In genomic region chr4:2915789-2916188, GRCh38 we compare ENCODE assay signal across 16 cellular contexts. TPM values are rescaled to one million over a fixed set of nuclear protein-coding genes. Genes with fewer than 3 reads are reported as not detected.
DNase-seq lines count a peak whose midpoint lies in the region; ATAC-seq, FAIRE-seq and TF ChIP-seq lines count a peak whose summit lies in the region.
"Had no signal": no experiment of that assay in that cellular context is flagged by ENCODE, and none has a peak within 500 bp of the region (broad histone marks: within the 10 kb centered on the region; RNA-seq: fewer than 3 reads in every experiment).

No MANE protein-coding gene starts in this region.

- no peak for TF ChIP-seq CTCF in right lobe of liver (IDR thresholded peaks at IDR 0.05)
- no peak for TF ChIP-seq CTCF in HepG2 (CRISPR knock-in tag; IDR thresholded peaks at IDR 0.05)
- no peak for TF ChIP-seq CTCF in kidney (IDR thresholded peaks at IDR 0.05; ENCODE audit: borderline replicate concordance, extremely low read depth, insufficient read depth)

- H3K4me1 ChIP-seq in right lobe of liver (no peaks in the 10 kb centered on the region), HepG2 (ENCODE audit: insufficient read depth, low read length) (no peaks in the 10 kb centered on the region), kidney (ENCODE audit: control insufficient read depth in 1 of 2, insufficient read depth in 1 of 2, low read depth in 1 of 2, low read length in 2 of 2) (peaks cover 0 to 2% of the 10 kb centered on the region in 2 donors), small intestine (ENCODE audit: control insufficient read depth in 2 of 2, insufficient read depth in 1 of 2, low read depth in 1 of 2, low read length in 1 of 2) (no peaks in the 10 kb centered on the region)
- H3K4me1 ChIP-seq: A549 had no signal

- DNase-seq in right lobe of liver = peak in 2 of 3 donors; percentile 15 to 37
- no peak for DNase-seq in HepG2 (ENCODE audit: low spot score)
- DNase-seq in kidney = peak; percentile 11
- DNase-seq in posterior vena cava (ENCODE audit: low spot score) = peak; percentile 12
- no peak for DNase-seq in small intestine
- no peak for DNase-seq in NCI-H1436 treated with DMSO at 0.1 percent for 48 hours (lab: John Stamatoyannopoulos, UW)
- DNase-seq: CD8-positive, alpha-beta T cell; COR-L47; DND-41; GDM1; GOT3; H9 had no signal

- 96% methylated on average over 8 of the region's 9 CpGs for WGBS in right lobe of liver (ENCODE audit: insufficient coverage, low coverage, low lambda C conversion rate, missing lambda C conversion rate)
- WGBS in HepG2 (ENCODE audit: low lambda C conversion rate) = 95% methylated on average over 8 of the region's 9 CpGs
- 88 to 92% (median 90%) methylated on average over 9 of the region's 9 CpGs for WGBS in small intestine, 3 donors

- H3K79me2 ChIP-seq in HepG2 (ENCODE audit: insufficient read depth, low read length) = peaks cover 2% of the 10 kb centered on the region

- TF ChIP-seq RAD21 in HepG2 (CRISPR knock-in tag; IDR thresholded peaks at IDR 0.05) = no peak

- no peak overlapping the region for H3K4me2 ChIP-seq in HepG2 (ENCODE audit: low read depth, low read length)
- H3K4me2 ChIP-seq: A549 had no signal

- no peak overlapping the region for H3K27ac ChIP-seq in right lobe of liver
- no peak overlapping the region for H3K27ac ChIP-seq in HepG2 (ENCODE audit: extremely low read length, insufficient read depth, low read length)
- no peak overlapping the region for H3K27ac ChIP-seq in kidney (ENCODE audit: low read depth in 2 of 2, low read length in 2 of 2)
- no peak overlapping the region for H3K27ac ChIP-seq in small intestine (ENCODE audit: low read depth in 1 of 2, low read length in 1 of 2)
- H3K27ac ChIP-seq: A549, HL-60 had no signal

- intact Hi-C loops in right lobe of liver (cut with DNase I) = no loop called here
- intact Hi-C loops in HepG2 (cut with micrococcal nuclease; ENCODE audit: unreplicated experiment) = no loop called here
- intact Hi-C loops in kidney (cut with DNase I) = no loop called here
- intact Hi-C loops in posterior vena cava (cut with DNase I) = no loop called here

- POLR2A ChIA-PET in HepG2 (lab: Yijun Ruan, JAX) = no interaction called here

- H3K4me3 ChIP-seq in right lobe of liver (no peak overlapping the region), HepG2 (replicated peaks in 1 of 3; ENCODE audit: insufficient read depth in 1 of 3, low read depth in 2 of 3, low read length in 3 of 3) (no peak overlapping the region), kidney (ENCODE audit: low read length in 2 of 2) (no peak overlapping the region), small intestine (ENCODE audit: low read depth in 1 of 2, low read length in 2 of 2) (no peak overlapping the region)
- H3K4me3 ChIP-seq: A549 had no signal

- peaks cover 4% of the 10 kb centered on the region; the same call in 1 of the 2 replicates for H4K20me1 ChIP-seq in HepG2 (ENCODE audit: insufficient read depth, low read length)

- TF ChIP-seq EP300 in HepG2 (IDR thresholded peaks at IDR 0.05; ENCODE audit: low read depth in 2 of 2, low read length in 2 of 2) (no peak), HepG2 (CRISPR knock-in tag; IDR thresholded peaks at IDR 0.05; ENCODE audit: borderline replicate concordance) (no peak)

- BruUV-seq in HepG2 (replicated peaks; lab: Mats Ljungman, UMichigan) = no TSS peak

- H3K9me3 ChIP-seq in right lobe of liver (no peaks in the 10 kb centered on the region), HepG2 (ENCODE audit: low read length) (no peaks in the 10 kb centered on the region), kidney (ENCODE audit: control insufficient read depth in 1 of 2, low read length in 2 of 2) (no peaks in the 10 kb centered on the region), small intestine (ENCODE audit: control insufficient read depth, low read depth) (no peaks in the 10 kb centered on the region)
- H3K9me3 ChIP-seq: A549 had no signal

- H3K36me3 ChIP-seq in right lobe of liver (peaks cover 0 to 40% (median 15%) of the 10 kb centered on the region in 4 donors), HepG2 (replicated peaks in 1 of 2; ENCODE audit: control insufficient read depth in 1 of 2, insufficient read depth in 2 of 2, low read length in 2 of 2) (peaks cover 10 to 38% of the 10 kb centered on the region in 2 experiments), kidney (ENCODE audit: control insufficient read depth in 1 of 2, insufficient read depth in 2 of 2, low read length in 2 of 2) (peaks cover 14 to 24% of the 10 kb centered on the region in 2 donors), small intestine (ENCODE audit: control insufficient read depth in 2 of 2, insufficient read depth in 2 of 2, low read length in 2 of 2) (peaks cover 3 to 7% of the 10 kb centered on the region in 2 donors)

- TF ChIP-seq POLR2A in right lobe of liver (IDR thresholded peaks at IDR 0.05) (no peak), HepG2 (IDR thresholded peaks at IDR 0.05; ENCODE audit: insufficient read depth in 1 of 2, low read depth in 2 of 2, low read length in 2 of 2) (no peak)

- H3K27me3 ChIP-seq in right lobe of liver = no peaks in the 10 kb centered on the region
- no peaks in the 10 kb centered on the region for H3K27me3 ChIP-seq in HepG2 (ENCODE audit: control insufficient read depth in 1 of 2, insufficient read depth in 2 of 2, low read length in 2 of 2)
- H3K27me3 ChIP-seq in small intestine (ENCODE audit: control insufficient read depth in 2 of 2, insufficient read depth in 2 of 2, low read length in 2 of 2) = no peaks in the 10 kb centered on the region

- in situ Hi-C loops in HepG2 (cut with HindIII; ENCODE audit: extremely low pct_ligation_motif_present, low pct_unique_long_range_greater_than_20kb) = no loop called here

- no peak overlapping the region for H2AFZ ChIP-seq in HepG2 (ENCODE audit: low read length)

- CTCF ChIA-PET in HepG2 (lab: Yijun Ruan, JAX; ENCODE audit: low intra/inter-chr PET ratio, low total read pairs) = no interaction called here

- ATAC-seq in right lobe of liver (no peak), HepG2 (no peak), HG03469 (IDR thresholded peaks at IDR 0.05; ENCODE audit: unreplicated experiment) (no peak)
- ATAC-seq: A549; CD8-positive, alpha-beta T cell had no signal

- no peak overlapping the region for H3K9ac ChIP-seq in HepG2 (ENCODE audit: insufficient read depth, low read depth, low read length)
- no peak overlapping the region for H3K9ac ChIP-seq in kidney (ENCODE audit: low read length in 2 of 2)

- no peak for FAIRE-seq in HepG2 (lab: Jason Lieb, UNC)
- no peak for FAIRE-seq in kidney (lab: Jason Lieb, UNC)
- no peak for FAIRE-seq in small intestine (lab: Jason Lieb, UNC)
- FAIRE-seq: A549, GM12892 had no signal

RNA-seq across cellular contexts. Expression of gene NOP14, which starts 47.4 kb away (rescaled TPM):
- total RNA-seq in right lobe of liver (10 to 100 TPM; 16.1 to 24.7 (median 19.5) TPM), HepG2 (2016; rRNA removed; fragmentation: Illumina TruSeq; extraction: Trizol) (47.9 and 63.4 TPM in 2 replicates), kidney (22.0 TPM), posterior vena cava (10 to 100 TPM; 16.1 to 20.5 TPM)
- 11.5 and 13.9 TPM in 2 replicates for total RNA-seq in HepG2 (2016; cell fraction: cytosol; rRNA removed; fragmentation: Illumina TruSeq; extraction: Trizol; ENCODE audit: low read depth)
- 48.3 and 54.0 TPM in 2 replicates for total RNA-seq in HepG2 (2016; cell fraction: insoluble cytoplasmic fraction; rRNA removed; fragmentation: Illumina TruSeq; extraction: Trizol)
- 23.0 and 27.1 TPM in 2 replicates for total RNA-seq in HepG2 (2016; cell fraction: membrane; rRNA removed; fragmentation: Illumina TruSeq; extraction: Trizol)
- total RNA-seq in HepG2 (2016; cell fraction: nucleus; rRNA removed; fragmentation: Illumina TruSeq; extraction: Trizol) = 25.4 and 26.5 TPM in 2 replicates
- polyA plus RNA-seq in HepG2 (2011; rRNA removed) (6.8 and 6.9 TPM in 2 replicates), kidney (ENCODE audit: insufficient read depth, low read depth, low replicate concordance) (15.1 TPM), small intestine (10 to 100 TPM in 2 of 3 donors, 1 to 10 TPM in 1; 10.0 to 26.3 (median 10.5) TPM)
- polyA plus RNA-seq in HepG2 (2011; cell fraction: cytosol; rRNA removed) = 4.8 and 5.2 TPM in 2 replicates
- polyA plus RNA-seq in HepG2 (2011; cell fraction: nucleus; rRNA removed) = 8.6 and 9.1 TPM in 2 replicates
- 23.7 and 25.5 TPM in 2 replicates for polyA plus RNA-seq in HepG2 (2012)
- polyA plus RNA-seq in HepG2 (2016; cell fraction: cytosol; fragmentation: Illumina TruSeq; extraction: Trizol; ENCODE audit: low read depth) = 5.0 and 6.7 TPM in 2 replicates
- 48.2 and 58.0 TPM in 2 replicates for polyA plus RNA-seq in HepG2 (2016; cell fraction: insoluble cytoplasmic fraction; fragmentation: Illumina TruSeq; extraction: Trizol; ENCODE audit: low read depth)
- 12.7 and 14.5 TPM in 2 replicates for polyA plus RNA-seq in HepG2 (2016; cell fraction: membrane; fragmentation: Illumina TruSeq; extraction: Trizol; ENCODE audit: low read depth)
- polyA plus RNA-seq in HepG2 (2016; cell fraction: nucleus; fragmentation: Illumina TruSeq; extraction: Trizol; ENCODE audit: insufficient read depth, low read depth) = 36.4 and 41.5 TPM in 2 replicates
- 7.1 and 9.6 TPM in 2 replicates for polyA minus RNA-seq in HepG2 (2011; rRNA and poly(A)+ RNA removed; ENCODE audit: low replicate concordance)
- 10.4 and 14.8 TPM in 2 replicates for polyA minus RNA-seq in HepG2 (2011; cell fraction: cytosol; rRNA and poly(A)+ RNA removed)
- polyA minus RNA-seq in HepG2 (2011; cell fraction: nucleus; rRNA and poly(A)+ RNA removed) = 10.0 and 12.2 TPM in 2 replicates

RNA-seq across cellular contexts. Expression of gene GRK4, which starts 47.6 kb away (rescaled TPM):
- total RNA-seq in right lobe of liver (1 to 10 TPM; 1.0 to 4.3 (median 2.8) TPM), HepG2 (2016; rRNA removed; fragmentation: Illumina TruSeq; extraction: Trizol) (2.0 and 2.5 TPM in 2 replicates), kidney (4.3 TPM), posterior vena cava (1 to 10 TPM; 5.6 to 8.0 TPM)
- 1.9 and 2.1 TPM in 2 replicates for total RNA-seq in HepG2 (2016; cell fraction: cytosol; rRNA removed; fragmentation: Illumina TruSeq; extraction: Trizol; ENCODE audit: low read depth)
- 2.5 and 3.1 TPM in 2 replicates for total RNA-seq in HepG2 (2016; cell fraction: insoluble cytoplasmic fraction; rRNA removed; fragmentation: Illumina TruSeq; extraction: Trizol)
- total RNA-seq in HepG2 (2016; cell fraction: membrane; rRNA removed; fragmentation: Illumina TruSeq; extraction: Trizol) = 4.7 and 4.9 TPM in 2 replicates
- 1.2 and 1.4 TPM in 2 replicates for total RNA-seq in HepG2 (2016; cell fraction: nucleus; rRNA removed; fragmentation: Illumina TruSeq; extraction: Trizol)
- polyA plus RNA-seq in HepG2 (2011; rRNA removed) (1.6 and 1.8 TPM in 2 replicates), kidney (ENCODE audit: insufficient read depth, low read depth, low replicate concordance) (4.3 TPM), small intestine (1 to 10 TPM; 1.1 to 3.8 (median 1.8) TPM)
- 1.2 TPM in 2 replicates for polyA plus RNA-seq in HepG2 (2011; cell fraction: cytosol; rRNA removed)
- 1.2 and 1.3 TPM in 2 replicates for polyA plus RNA-seq in HepG2 (2011; cell fraction: nucleus; rRNA removed)
- 1.5 and 1.7 TPM in 2 replicates for polyA plus RNA-seq in HepG2 (2012)
- polyA plus RNA-seq in HepG2 (2016; cell fraction: cytosol; fragmentation: Illumina TruSeq; extraction: Trizol; ENCODE audit: low read depth) = 2.8 TPM in 2 replicates
- 3.0 TPM in 2 replicates for polyA plus RNA-seq in HepG2 (2016; cell fraction: insoluble cytoplasmic fraction; fragmentation: Illumina TruSeq; extraction: Trizol; ENCODE audit: low read depth)
- polyA plus RNA-seq in HepG2 (2016; cell fraction: membrane; fragmentation: Illumina TruSeq; extraction: Trizol; ENCODE audit: low read depth) = 4.7 TPM in 2 replicates
- 2.1 and 2.8 TPM in 2 replicates for polyA plus RNA-seq in HepG2 (2016; cell fraction: nucleus; fragmentation: Illumina TruSeq; extraction: Trizol; ENCODE audit: insufficient read depth, low read depth)
- 2.6 and 2.7 TPM in 2 replicates for polyA minus RNA-seq in HepG2 (2011; rRNA and poly(A)+ RNA removed; ENCODE audit: low replicate concordance)
- polyA minus RNA-seq in HepG2 (2011; cell fraction: cytosol; rRNA and poly(A)+ RNA removed) = 0.88 and 1.4 TPM in 2 replicates
- 1.4 and 3.2 TPM in 2 replicates for polyA minus RNA-seq in HepG2 (2011; cell fraction: nucleus; rRNA and poly(A)+ RNA removed)

Comparison
In these comparisons a context has a peak if more than half of its experiments do, and no peak if none do; other contexts are left out.
1. DNase-seq: peak in right lobe of liver (2 of 3), kidney (single experiment) and posterior vena cava (single experiment); none in HepG2 (single experiment), small intestine (single experiment) and NCI-H1436 treated with DMSO at 0.1 percent for 48 hours (single experiment).